31 cellular contexts compared by ENCODE assay signal in the genomic region with DNA sequence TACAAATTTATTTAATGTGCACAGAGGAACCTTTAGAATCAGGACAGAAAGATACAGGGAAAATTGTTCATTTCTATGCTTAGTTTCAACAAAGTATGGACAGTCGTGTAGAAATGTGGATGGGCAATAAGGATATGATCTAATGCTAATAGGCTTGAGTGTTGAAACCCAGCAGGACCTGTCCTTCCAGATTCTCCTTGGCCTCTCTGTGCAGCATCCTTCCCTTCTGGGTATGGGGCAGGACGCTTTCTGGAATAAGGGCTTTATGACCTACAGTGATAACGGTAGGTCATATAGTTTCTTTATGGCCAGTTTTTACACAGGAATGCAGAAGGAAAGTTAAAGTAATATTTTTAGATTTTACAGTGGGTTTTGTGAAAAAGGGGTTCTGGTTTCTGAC.
"Had no signal": no experiment of that assay in that cellular context is flagged by ENCODE, and none has a peak within 500 bp of the region (broad histone marks: within the 10 kb centered on the region; RNA-seq: fewer than 3 reads in every experiment).

No MANE protein-coding gene starts in this region.

- H3K4me1 ChIP-seq: adrenal gland, body of pancreas, colonic mucosa, esophagus muscularis mucosa, foreskin keratinocyte, gastrocnemius medialis, heart left ventricle had no signal

- H3K27ac ChIP-seq: adrenal gland, body of pancreas, cardiac muscle cell, colonic mucosa, esophagus muscularis mucosa, foreskin keratinocyte, gastrocnemius medialis, heart left ventricle had no signal

- FAIRE-seq: endometrium had no signal

- H3K9me3 ChIP-seq: adrenal gland, body of pancreas, colonic mucosa, esophagus muscularis mucosa, gastrocnemius medialis, heart left ventricle had no signal

- H3K4me3 ChIP-seq: adrenal gland, body of pancreas, cardiac muscle cell, colonic mucosa, esophagus muscularis mucosa, gastrocnemius medialis, heart left ventricle had no signal

- H3K36me3 ChIP-seq: adrenal gland, cardiac muscle cell, colonic mucosa, esophagus muscularis mucosa, gastrocnemius medialis, heart left ventricle had no signal

- H3K27me3 ChIP-seq: adrenal gland, body of pancreas, cardiac muscle cell, colonic mucosa, esophagus muscularis mucosa, foreskin keratinocyte, gastrocnemius medialis, heart left ventricle had no signal

- DNase-seq: activated CD4-positive, alpha-beta memory T cell treated with anti-CD3 and anti-CD28 coated beads for 36 hours; activated CD4-positive, alpha-beta T cell treated with anti-CD3 and anti-CD28 coated beads for 36 hours; activated CD4-positive, alpha-beta T cell treated with anti-CD3 and anti-CD28 coated beads, Interleukin-2, amount 10 ng/mL, durations not matched to agents 24 days and 14 days; activated CD4-positive, CD25-positive, alpha-beta regulatory T cell; activated CD4-positive, CD25-positive, alpha-beta regulatory T cell treated with anti-CD3 and anti-CD28 coated beads, Interleukin-2, amount 50 U/mL, for 72 hours; activated CD8-positive, alpha-beta memory T cell treated with anti-CD3 and anti-CD28 coated beads, Interleukin-2, amount 10 ng/mL, durations not matched to agents 7 days and 5 days; activated CD8-positive, alpha-beta memory T cell treated with anti-CD3 and anti-CD28 coated beads, Interleukin-2, amount 50 U/mL, for 4 hours; activated CD8-positive, alpha-beta T cell treated with anti-CD3 and anti-CD28 coated beads, Interleukin-2, amount 10 ng/mL, durations not matched to agents 7 days and 5 days; activated effector memory CD4-positive, alpha-beta T cell treated with anti-CD3 and anti-CD28 coated beads, Interleukin-2, amount 50 U/mL, for 16 hours; activated naive CD4-positive, alpha-beta T cell treated with anti-CD3 and anti-CD28 coated beads for 36 hours; activated naive CD8-positive, alpha-beta T cell treated with anti-CD3 and anti-CD28 coated beads for 36 hours; activated naive CD8-positive, alpha-beta T cell treated with anti-CD3 and anti-CD28 coated beads, Interleukin-2, amount 50 U/mL, for 24 hours; activated T-cell treated with anti-CD3 and anti-CD28 coated beads, Interleukin-2, amount 50 U/mL, for 1 hour; activated T-cell treated with anti-CD3 and anti-CD28 coated beads, Interleukin-2, amount 50 U/mL, for 48 hours; adrenal gland; amygdala; aorta; body of pancreas; central memory CD4-positive, alpha-beta T cell; cerebellar nuclear complex; colonic mucosa; effector CD8-positive, alpha-beta T cell; erythroblast; foreskin keratinocyte; gastrocnemius medialis; glutamatergic neuron; heart left ventricle; T-helper 2 cell had no signal
